ENCODE assay signal across 8 cellular contexts in the genomic region with DNA sequence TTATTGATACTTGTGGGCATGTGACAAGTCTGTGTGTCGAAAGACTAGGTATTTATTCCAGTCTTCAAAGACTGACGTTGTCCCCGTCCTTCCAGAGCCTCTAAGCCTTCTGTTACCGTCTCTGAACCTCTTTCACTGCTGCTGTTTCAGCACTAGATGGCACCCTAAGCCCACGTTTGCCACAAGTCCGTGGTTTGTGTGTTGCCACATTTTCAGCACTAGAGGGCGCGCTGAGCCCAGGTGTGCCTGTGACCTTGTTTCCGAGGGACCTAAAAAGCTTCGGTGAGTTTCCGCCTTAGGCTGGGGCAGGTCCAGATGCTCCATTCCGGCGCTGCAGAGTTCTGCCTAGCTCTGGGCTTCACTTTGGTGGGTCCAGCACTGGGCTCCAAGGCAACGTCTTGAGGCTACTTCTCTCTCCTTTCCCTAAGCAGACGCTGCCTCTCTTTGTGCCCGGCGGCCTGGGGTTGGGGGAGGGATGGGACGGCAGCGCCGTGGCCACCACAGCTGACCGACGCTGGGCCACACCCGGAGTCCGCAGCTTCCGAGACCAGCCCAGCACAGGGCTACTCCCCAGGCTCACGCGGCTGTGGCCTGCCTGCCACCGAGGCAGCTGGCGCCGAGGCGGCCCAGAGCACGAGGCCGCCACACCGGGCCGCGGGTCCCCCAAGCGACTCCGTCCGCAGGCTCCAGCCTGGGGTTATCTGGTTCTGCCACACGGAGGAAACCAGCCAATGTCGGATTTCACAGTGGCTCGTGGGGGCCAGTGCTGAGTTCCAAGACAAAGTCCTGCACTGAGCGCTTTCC.
A peak's percentile ranks its signal among the peaks of the same experiment; 100 is the strongest.
DNase-seq lines count a peak whose midpoint lies in the region; ATAC-seq, FAIRE-seq and TF ChIP-seq lines count a peak whose summit lies in the region.

No MANE protein-coding gene starts in this region.

- DNase-seq in DMS114 treated with DMSO at 0.1 percent for 48 hours (lab: John Stamatoyannopoulos, UW; ENCODE audit: unreplicated experiment) (peak; percentile 83), HuH-7 (ENCODE audit: low spot score) (peak; percentile 52), RCC 7860 (ENCODE audit: low spot score) (peak; percentile 70), fibroblast of peridontal ligament (ENCODE audit: extremely low read depth) (peak; percentile 70), neural crest cell (ENCODE audit: low read depth, low spot score) (peak; percentile 53)
- DNase-seq in activated T-helper 1 cell treated with anti-CD3 and anti-CD28 coated beads, Interleukin-12 subunit alpha, Interleukin-12 subunit beta, Interleukin-2, Interleukin-4 antibody, amounts not matched to agents 30 ng/mL and 10 ng/mL and 1 ng/mL, durations not matched to agents 14 hours and 24 hours and 36 hours (ENCODE audit: low spot score), result peak; percentile 75
- DNase-seq in stimulated activated naive CD8-positive, alpha-beta T cell treated with anti-CD3 and anti-CD28 coated beads, Interleukin-15, amount 100 ng/mL, for 72 hours, result peak; percentile 85 to 86

- H3K27ac Mint-ChIP-seq in activated T-helper 1 cell treated with anti-CD3 and anti-CD28 coated beads, Interleukin-12 subunit alpha, Interleukin-12 subunit beta, Interleukin-2, Interleukin-4 antibody, amounts not matched to agents 30 ng/mL and 10 ng/mL and 1 ng/mL, durations not matched to agents 14 hours and 24 hours and 36 hours, result no peak overlapping the region
- no peak overlapping the region for H3K27ac Mint-ChIP-seq in neural crest cell (ENCODE audit: unreplicated experiment)
- H3K27ac Mint-ChIP-seq in stimulated activated naive CD8-positive, alpha-beta T cell treated with anti-CD3 and anti-CD28 coated beads, Interleukin-15, amount 100 ng/mL, for 72 hours, result peak overlapping the region in 1 of 2 donors; percentile 80

- H3K27me3 Mint-ChIP-seq in activated T-helper 1 cell treated with anti-CD3 and anti-CD28 coated beads, Interleukin-12 subunit alpha, Interleukin-12 subunit beta, Interleukin-2, Interleukin-4 antibody, amounts not matched to agents 30 ng/mL and 10 ng/mL and 1 ng/mL, durations not matched to agents 14 hours and 24 hours and 36 hours (ENCODE audit: insufficient read depth), result peaks cover 2% of the 10 kb centered on the region
- no peaks in the 10 kb centered on the region for H3K27me3 Mint-ChIP-seq in neural crest cell (ENCODE audit: low read depth)
- H3K27me3 Mint-ChIP-seq in stimulated activated naive CD8-positive, alpha-beta T cell treated with anti-CD3 and anti-CD28 coated beads, Interleukin-15, amount 100 ng/mL, for 72 hours, result peaks cover 15% of the 10 kb centered on the region

- ATAC-seq in GM21526 (IDR thresholded peaks at IDR 0.05; ENCODE audit: low FRiP score, unreplicated experiment), result peak; percentile 94
- peak; percentile 88 for ATAC-seq in stimulated activated naive CD8-positive, alpha-beta T cell treated with anti-CD3 and anti-CD28 coated beads, Interleukin-15, amount 100 ng/mL, for 72 hours

- peaks cover 6% of the 10 kb centered on the region for H3K4me1 Mint-ChIP-seq in activated T-helper 1 cell treated with anti-CD3 and anti-CD28 coated beads, Interleukin-12 subunit alpha, Interleukin-12 subunit beta, Interleukin-2, Interleukin-4 antibody, amounts not matched to agents 30 ng/mL and 10 ng/mL and 1 ng/mL, durations not matched to agents 14 hours and 24 hours and 36 hours (ENCODE audit: low read depth)
- H3K4me1 Mint-ChIP-seq in neural crest cell, result peaks cover 26% of the 10 kb centered on the region
- H3K4me1 Mint-ChIP-seq in stimulated activated naive CD8-positive, alpha-beta T cell treated with anti-CD3 and anti-CD28 coated beads, Interleukin-15, amount 100 ng/mL, for 72 hours, result peaks cover 6% of the 10 kb centered on the region

- peak; percentile 100 for TF ChIP-seq CTCF in neural crest cell (conservative IDR thresholded peaks at IDR 0.05)

- intact Hi-C loops in activated T-helper 1 cell treated with anti-CD3 and anti-CD28 coated beads, Interleukin-12 subunit alpha, Interleukin-12 subunit beta, Interleukin-2, Interleukin-4 antibody, amounts not matched to agents 30 ng/mL and 10 ng/mL and 1 ng/mL, durations not matched to agents 14 hours and 24 hours and 36 hours (cut with micrococcal nuclease), result loop anchor here (1.0 kb wide), 1 partner anchor 175 kb away; no protein-coding TSS in a partner anchor

- H3K36me3 Mint-ChIP-seq in activated T-helper 1 cell treated with anti-CD3 and anti-CD28 coated beads, Interleukin-12 subunit alpha, Interleukin-12 subunit beta, Interleukin-2, Interleukin-4 antibody, amounts not matched to agents 30 ng/mL and 10 ng/mL and 1 ng/mL, durations not matched to agents 14 hours and 24 hours and 36 hours (ENCODE audit: low read depth), result no peaks in the 10 kb centered on the region
- H3K36me3 Mint-ChIP-seq in neural crest cell (ENCODE audit: low read depth), result no peaks in the 10 kb centered on the region

- H3K9me3 Mint-ChIP-seq in activated T-helper 1 cell treated with anti-CD3 and anti-CD28 coated beads, Interleukin-12 subunit alpha, Interleukin-12 subunit beta, Interleukin-2, Interleukin-4 antibody, amounts not matched to agents 30 ng/mL and 10 ng/mL and 1 ng/mL, durations not matched to agents 14 hours and 24 hours and 36 hours, result no peaks in the 10 kb centered on the region
- no peaks in the 10 kb centered on the region for H3K9me3 Mint-ChIP-seq in neural crest cell
- no peaks in the 10 kb centered on the region for H3K9me3 Mint-ChIP-seq in stimulated activated naive CD8-positive, alpha-beta T cell treated with anti-CD3 and anti-CD28 coated beads, Interleukin-15, amount 100 ng/mL, for 72 hours

- peak overlapping the region; percentile 58 for H3K4me3 Mint-ChIP-seq in activated T-helper 1 cell treated with anti-CD3 and anti-CD28 coated beads, Interleukin-12 subunit alpha, Interleukin-12 subunit beta, Interleukin-2, Interleukin-4 antibody, amounts not matched to agents 30 ng/mL and 10 ng/mL and 1 ng/mL, durations not matched to agents 14 hours and 24 hours and 36 hours
- peak overlapping the region; percentile 0 for H3K4me3 Mint-ChIP-seq in neural crest cell
- peak overlapping the region; percentile 50 to 69 for H3K4me3 Mint-ChIP-seq in stimulated activated naive CD8-positive, alpha-beta T cell treated with anti-CD3 and anti-CD28 coated beads, Interleukin-15, amount 100 ng/mL, for 72 hours

- FAIRE-seq in RCC 7860 (lab: Jason Lieb, UNC), result peak; percentile 24

Comparison
In these comparisons a context has a peak if more than half of its experiments do, and no peak if none do; other contexts are left out.
1. Peak in every context shown above with its lines: DNase-seq and ATAC-seq.
2. H3K4me3 Mint-ChIP-seq: peak in every context shown above with its lines; median percentile 60 in stimulated activated naive CD8-positive, alpha-beta T cell treated with anti-CD3 and anti-CD28 coated beads, Interleukin-15, amount 100 ng/mL, for 72 hours; 58 in activated T-helper 1 cell treated with anti-CD3 and anti-CD28 coated beads, Interleukin-12 subunit alpha, Interleukin-12 subunit beta, Interleukin-2, Interleukin-4 antibody, amounts not matched to agents 30 ng/mL and 10 ng/mL and 1 ng/mL, durations not matched to agents 14 hours and 24 hours and 36 hours; 0 in neural crest cell.